In the genomic region with DNA sequence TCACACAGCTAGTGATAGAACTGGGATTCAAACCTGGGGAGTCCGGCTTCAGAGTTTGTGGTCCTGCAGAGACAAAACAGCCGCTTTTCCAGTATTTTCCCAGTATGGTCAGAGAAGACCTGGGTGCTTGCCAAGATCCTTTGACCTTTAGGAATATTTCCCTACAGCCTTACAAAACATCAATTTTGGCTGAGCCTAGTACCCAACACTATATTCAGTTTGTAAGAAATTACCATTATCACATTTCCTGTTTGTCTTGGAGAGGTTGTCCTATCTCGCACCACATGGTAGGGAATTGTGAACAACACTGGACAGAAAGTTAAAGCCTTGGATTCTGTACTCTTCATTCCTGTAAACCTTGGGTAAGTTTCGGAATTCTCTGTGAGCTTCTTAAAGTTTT, we compare ENCODE assay signal across 16 cellular contexts. TPM values are rescaled to one million over a fixed set of nuclear protein-coding genes. Genes with fewer than 3 reads are reported as not detected.
A peak's percentile ranks its signal among the peaks of the same experiment; 100 is the strongest.
DNase-seq lines count a peak whose midpoint lies in the region; ATAC-seq and TF ChIP-seq lines count a peak whose summit lies in the region.
"Had no signal": no experiment of that assay in that cellular context is flagged by ENCODE, and none has a peak within 500 bp of the region (broad histone marks: within the 10 kb centered on the region; RNA-seq: fewer than 3 reads in every experiment).

No MANE protein-coding gene starts in this region.

- peak in 1 of 2 donors; percentile 46 for DNase-seq in heart right ventricle
- no peak for DNase-seq in cardiac septum (ENCODE audit: low spot score)
- peak; percentile 9 for DNase-seq in dermis blood vessel endothelial cell
- DNase-seq in left lobe of liver (ENCODE audit: low spot score) = no peak
- no peak for DNase-seq in OCI-M2 (lab: John Stamatoyannopoulos, UW; ENCODE audit: unreplicated experiment)
- DNase-seq in NCI-H1105 treated with DMSO at 0.1 percent for 48 hours (lab: John Stamatoyannopoulos, UW) = no peak
- DNase-seq in midbrain (lab: John Stamatoyannopoulos, UW) = no peak
- DNase-seq: 8988T; CD4-positive, alpha-beta memory T cell; DMS153; DMS79; GDM1; HCEC 1CT had no signal

- H3K9me3 ChIP-seq in heart right ventricle = peaks cover 0 to 3% (median 0%) of the 10 kb centered on the region in 11 donors
- H3K9me3 ChIP-seq: BLaER1 had no signal

- no peaks in the 10 kb centered on the region for H3K27me3 ChIP-seq in heart right ventricle
- H3K27me3 ChIP-seq: BLaER1 had no signal

- ATAC-seq in heart right ventricle (peak in 5 of 8 donors; percentile 54 to 82 (median 60)), left lobe of liver (peak; percentile 68)
- ATAC-seq: GM23338 had no signal

- intact Hi-C loops in heart right ventricle (cut with DNase I) = no loop called here
- intact Hi-C loops in cardiac septum (cut with DNase I) = no loop called here

- no peak for TF ChIP-seq CTCF in heart right ventricle (IDR thresholded peaks at IDR 0.05)

- 73 to 84% methylated on average over 4 of the region's 4 CpGs for WGBS in heart right ventricle, 2 donors

- peaks cover 0 to 7% (median 0%) of the 10 kb centered on the region in 9 donors for H3K4me1 ChIP-seq in heart right ventricle
- H3K4me1 ChIP-seq: BLaER1 had no signal

- no peak overlapping the region for H3K4me3 ChIP-seq in heart right ventricle
- H3K4me3 ChIP-seq: BLaER1, GM23338 had no signal

- H3K27ac ChIP-seq in heart right ventricle = no peak overlapping the region
- H3K27ac ChIP-seq: BLaER1, HL-60 had no signal

- H3K36me3 ChIP-seq in heart right ventricle = peaks cover 0 to 77% (median 20%) of the 10 kb centered on the region in 9 donors

RNA-seq across cellular contexts. Expression of a gene that starts 10.7 kb away (rescaled TPM):
- 10 to 100 TPM in 4 of 10 donors, 1 to 10 TPM in 6; 3.4 to 16.1 (median 9.9) TPM for total RNA-seq in heart right ventricle
- polyA plus RNA-seq in heart right ventricle = 1 to 10 TPM; 2.6 to 6.3 TPM
- total RNA-seq in cardiac septum = 9.3 TPM
- total RNA-seq in dermis blood vessel endothelial cell = 7.0 and 8.3 TPM in 2 replicates
- 9.2 TPM for total RNA-seq in left lobe of liver

RNA-seq across cellular contexts. Expression of a gene that starts 29.0 kb away (rescaled TPM):
- total RNA-seq in heart right ventricle (100 to 1,000 TPM in 5 of 10 donors, 10 to 100 TPM in 5; 78.4 to 128 (median 99.5) TPM), cardiac septum (86.9 TPM), dermis blood vessel endothelial cell (18.6 and 20.4 TPM in 2 replicates), left lobe of liver (104 TPM)
- 100 to 1,000 TPM; 116 to 143 TPM for polyA plus RNA-seq in heart right ventricle

RNA-seq across cellular contexts. Expression of a gene that starts 29.1 kb away (rescaled TPM):
- 10 to 100 TPM in 6 of 10 donors, 1 to 10 TPM in 4; 4.0 to 22.8 (median 11.7) TPM for total RNA-seq in heart right ventricle
- polyA plus RNA-seq in heart right ventricle = 1 to 10 TPM; 1.8 to 4.3 TPM
- total RNA-seq in cardiac septum = 5.2 TPM
- total RNA-seq in dermis blood vessel endothelial cell = 8.2 and 16.8 TPM in 2 replicates
- total RNA-seq in left lobe of liver = 12.2 TPM
